ENCODE assay signal across 1 cellular context in the genomic region with DNA sequence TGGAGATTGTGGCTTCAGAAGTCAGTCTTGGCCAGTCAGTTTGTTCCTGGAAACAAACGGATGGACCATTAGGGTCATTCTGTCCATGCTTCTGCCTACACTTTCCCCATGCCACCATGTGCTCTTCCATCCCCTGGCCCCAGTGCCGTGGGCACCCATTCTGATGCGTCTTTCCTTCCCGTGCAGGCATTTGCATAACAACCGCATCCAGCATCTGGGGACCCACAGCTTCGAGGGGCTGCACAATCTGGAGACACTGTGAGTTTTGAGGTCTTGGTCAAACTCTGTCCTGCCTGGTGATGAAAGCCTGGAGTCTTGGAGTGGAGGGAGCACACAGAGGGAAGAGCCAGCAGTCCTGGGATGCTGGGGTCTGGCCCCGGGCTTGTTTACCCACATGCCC.
A peak's percentile ranks its signal among the peaks of the same experiment; 100 is the strongest.
TF ChIP-seq lines count a peak whose summit lies in the region.

No MANE protein-coding gene starts in this region.

TF ChIP-seq in H1, 55 proteins besides CTCF, POLR2A, EP300 and RAD21:
- TF ChIP-seq, protein P1, sequence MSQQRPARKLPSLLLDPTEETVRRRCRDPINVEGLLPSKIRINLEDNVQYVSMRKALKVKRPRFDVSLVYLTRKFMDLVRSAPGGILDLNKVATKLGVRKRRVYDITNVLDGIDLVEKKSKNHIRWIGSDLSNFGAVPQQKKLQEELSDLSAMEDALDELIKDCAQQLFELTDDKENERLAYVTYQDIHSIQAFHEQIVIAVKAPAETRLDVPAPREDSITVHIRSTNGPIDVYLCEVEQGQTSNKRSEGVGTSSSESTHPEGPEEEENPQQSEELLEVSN (IDR thresholded peaks at IDR 0.05) = peak; percentile 64
- TF ChIP-seq, protein P2, sequence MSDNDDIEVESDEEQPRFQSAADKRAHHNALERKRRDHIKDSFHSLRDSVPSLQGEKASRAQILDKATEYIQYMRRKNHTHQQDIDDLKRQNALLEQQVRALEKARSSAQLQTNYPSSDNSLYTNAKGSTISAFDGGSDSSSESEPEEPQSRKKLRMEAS (IDR thresholded peaks at IDR 0.05) = peak; percentile 84
- TF ChIP-seq, protein P3, sequence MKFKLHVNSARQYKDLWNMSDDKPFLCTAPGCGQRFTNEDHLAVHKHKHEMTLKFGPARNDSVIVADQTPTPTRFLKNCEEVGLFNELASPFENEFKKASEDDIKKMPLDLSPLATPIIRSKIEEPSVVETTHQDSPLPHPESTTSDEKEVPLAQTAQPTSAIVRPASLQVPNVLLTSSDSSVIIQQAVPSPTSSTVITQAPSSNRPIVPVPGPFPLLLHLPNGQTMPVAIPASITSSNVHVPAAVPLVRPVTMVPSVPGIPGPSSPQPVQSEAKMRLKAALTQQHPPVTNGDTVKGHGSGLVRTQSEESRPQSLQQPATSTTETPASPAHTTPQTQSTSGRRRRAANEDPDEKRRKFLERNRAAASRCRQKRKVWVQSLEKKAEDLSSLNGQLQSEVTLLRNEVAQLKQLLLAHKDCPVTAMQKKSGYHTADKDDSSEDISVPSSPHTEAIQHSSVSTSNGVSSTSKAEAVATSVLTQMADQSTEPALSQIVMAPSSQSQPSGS (IDR thresholded peaks at IDR 0.05; ENCODE audit: low read length) = no peak
